In genomic region chr12:101942206-101942605, GRCh38 we compare ENCODE assay signal across 12 cellular contexts.
"Had no signal": no experiment of that assay in that cellular context is flagged by ENCODE, and none has a peak within 500 bp of the region (broad histone marks: within the 10 kb centered on the region; RNA-seq: fewer than 3 reads in every experiment).

No MANE protein-coding gene starts in this region.

- H3K27ac ChIP-seq: left ventricle myocardium inferior had no signal

- DNase-seq: activated CD4-positive, alpha-beta T cell treated with anti-CD3 and anti-CD28 coated beads for 36 hours; activated CD8-positive, alpha-beta memory T cell treated with anti-CD3 and anti-CD28 coated beads, Interleukin-2, amount 50 U/mL, for 4 hours; activated CD8-positive, alpha-beta T cell treated with anti-CD3 and anti-CD28 coated beads for 36 hours; activated T-cell treated with anti-CD3 and anti-CD28 coated beads, Interleukin-2, amount 50 U/mL, for 72 hours; left ventricle myocardium inferior; naive thymus-derived CD8-positive, alpha-beta T cell; nucleus accumbens; stimulated activated CD4-positive, alpha-beta T cell treated with anti-CD3 and anti-CD28 coated beads, Interleukin-12 subunit alpha, Interleukin-12 subunit beta, amount 100 ng/mL, for 4 hours; stimulated activated CD4-positive, alpha-beta T cell treated with anti-CD3 and anti-CD28 coated beads, Interleukin-4, amount 100 ng/mL, for 1 hour; stimulated activated CD8-positive, alpha-beta memory T cell treated with anti-CD3 and anti-CD28 coated beads, Interleukin-4, amount 100 ng/mL, for 48 hours; stimulated activated naive CD8-positive, alpha-beta T cell treated with anti-CD3 and anti-CD28 coated beads, Interleukin-15, amount 100 ng/mL, for 72 hours had no signal

- H3K9me3 ChIP-seq: left ventricle myocardium inferior had no signal

- H3K4me3 ChIP-seq: left ventricle myocardium inferior had no signal

- ATAC-seq: activated CD4-positive, alpha-beta T cell treated with anti-CD3 and anti-CD28 coated beads for 36 hours; activated CD8-positive, alpha-beta T cell treated with anti-CD3 and anti-CD28 coated beads for 36 hours; activated T-cell treated with anti-CD3 and anti-CD28 coated beads, Interleukin-2, amount 50 U/mL, for 72 hours; naive thymus-derived CD8-positive, alpha-beta T cell; sciatic nerve; stimulated activated naive CD8-positive, alpha-beta T cell treated with anti-CD3 and anti-CD28 coated beads, Interleukin-15, amount 100 ng/mL, for 72 hours had no signal

- H3K36me3 ChIP-seq: left ventricle myocardium inferior had no signal
